ENCODE assay signal across 1 cellular context in genomic region chr17:81927653-81928496, GRCh38.
TF ChIP-seq lines count a peak whose summit lies in the region.

Gene MAFG, minus strand, starts transcription at chr17:81927735. Its CDS starts 4,550 bp downstream, at chr17:81923185.

TF ChIP-seq in HepG2, 621 proteins besides CTCF, POLR2A, EP300 and RAD21 (continued from another document and continues in another):
- TF ChIP-seq ARID3A (IDR thresholded peaks at IDR 0.05; ENCODE audit: low read depth, low read length) = no peak
- no peak; the same call in 1 of the 2 replicates for TF ChIP-seq JDP2 (CRISPR knock-in tag; IDR thresholded peaks at IDR 0.05; ENCODE audit: borderline replicate concordance)
- peak; percentile 94 for TF ChIP-seq ZNF235 (CRISPR knock-in tag; IDR thresholded peaks at IDR 0.05; ENCODE audit: borderline replicate concordance)
- peak; percentile 80; the same call in 1 of the 2 replicates for TF ChIP-seq AKAP8 (CRISPR knock-in tag; IDR thresholded peaks at IDR 0.05)
- no peak; the same call in 1 of the 2 replicates for TF ChIP-seq SMAD1 (CRISPR knock-in tag; IDR thresholded peaks at IDR 0.05; ENCODE audit: borderline replicate concordance, low read depth)
- TF ChIP-seq ZNF557 (CRISPR knock-in tag; IDR thresholded peaks at IDR 0.05) = no peak
- TF ChIP-seq SALL2 (CRISPR knock-in tag; IDR thresholded peaks at IDR 0.05) = peak; percentile 98
- peak; percentile 85 for TF ChIP-seq MED13 (CRISPR knock-in tag; IDR thresholded peaks at IDR 0.05)
- TF ChIP-seq SOX6 (IDR thresholded peaks at IDR 0.05) = no peak
- no peak; the same call in 1 of the 2 replicates for TF ChIP-seq SOX6 (CRISPR knock-in tag; IDR thresholded peaks at IDR 0.05)
- TF ChIP-seq TBL1XR1 (IDR thresholded peaks at IDR 0.05; ENCODE audit: borderline replicate concordance, low read length, partially characterized antibody) = peak; percentile 41
- peak; percentile 74 for TF ChIP-seq SALL1 (CRISPR knock-in tag; IDR thresholded peaks at IDR 0.05)
- TF ChIP-seq NCOA2 (CRISPR knock-in tag; IDR thresholded peaks at IDR 0.05) = no peak; the same call in 1 of the 2 replicates
- TF ChIP-seq KMT2B (CRISPR knock-in tag; IDR thresholded peaks at IDR 0.05) = no peak
- TF ChIP-seq SMYD3 (CRISPR knock-in tag; IDR thresholded peaks at IDR 0.05) = peak; percentile 48; the same call in 1 of the 2 replicates
- peak; percentile 59; the same call in 1 of the 2 replicates for TF ChIP-seq ZBTB14 (CRISPR knock-in tag; IDR thresholded peaks at IDR 0.05)
- TF ChIP-seq RXRA (CRISPR knock-in tag; IDR thresholded peaks at IDR 0.05) = no peak; the same call in none of the 2 replicates
- TF ChIP-seq HNF4G (IDR thresholded peaks at IDR 0.05; ENCODE audit: borderline replicate concordance, low read depth, low read length) = peak; percentile 56; the same call in 1 of the 2 replicates
- TF ChIP-seq HNF4G (CRISPR knock-in tag; IDR thresholded peaks at IDR 0.05; ENCODE audit: borderline replicate concordance, low read depth) = peak; percentile 61; the same call in 1 of the 2 replicates
- no peak for TF ChIP-seq FOXK2 (IDR thresholded peaks at IDR 0.05)
- no peak for TF ChIP-seq NFE2 (CRISPR knock-in tag; IDR thresholded peaks at IDR 0.05)
- no peak for TF ChIP-seq NR1H2 (CRISPR knock-in tag; IDR thresholded peaks at IDR 0.05; ENCODE audit: borderline replicate concordance, low read depth)
- TF ChIP-seq MYPOP (CRISPR knock-in tag; IDR thresholded peaks at IDR 0.05) = peak; percentile 97
- no peak; the same call in 1 of the 2 replicates for TF ChIP-seq ZBTB21 (CRISPR knock-in tag; IDR thresholded peaks at IDR 0.05)
- peak; percentile 38; the same call in 1 of the 2 replicates for TF ChIP-seq GFI1 (CRISPR knock-in tag; IDR thresholded peaks at IDR 0.05; ENCODE audit: borderline replicate concordance)
- TF ChIP-seq ZSCAN9 (CRISPR knock-in tag; IDR thresholded peaks at IDR 0.05; ENCODE audit: borderline replicate concordance) = 0 out of 2 replicates have a peak, but pooled peaks have one; percentile 17
- no peak for TF ChIP-seq ZFP1 (CRISPR knock-in tag; IDR thresholded peaks at IDR 0.05)
- no peak for TF ChIP-seq TCF12 (IDR thresholded peaks at IDR 0.05)
- TF ChIP-seq TCF12 (CRISPR knock-in tag; IDR thresholded peaks at IDR 0.05) = peak; percentile 80; the same call in 1 of the 2 replicates
- peak; percentile 77; the same call in 1 of the 2 replicates for TF ChIP-seq NFKB2 (CRISPR knock-in tag; IDR thresholded peaks at IDR 0.05; ENCODE audit: borderline replicate concordance)
- peak; percentile 57 for TF ChIP-seq SIN3A (IDR thresholded peaks at IDR 0.05; ENCODE audit: borderline replicate concordance, low read depth, low read length)
- no peak for TF ChIP-seq SRSF9 (IDR thresholded peaks at IDR 0.05; ENCODE audit: borderline replicate concordance, insufficient read depth, low read depth, low read length, poor library complexity, severe bottlenecking)
- TF ChIP-seq ATF3 (CRISPR knock-in tag; IDR thresholded peaks at IDR 0.05) = no peak; the same call in 1 of the 2 replicates
- TF ChIP-seq STAT6 (CRISPR knock-in tag; IDR thresholded peaks at IDR 0.05; ENCODE audit: borderline replicate concordance) = peak; percentile 61; the same call in 1 of the 2 replicates
- TF ChIP-seq, protein P1, sequence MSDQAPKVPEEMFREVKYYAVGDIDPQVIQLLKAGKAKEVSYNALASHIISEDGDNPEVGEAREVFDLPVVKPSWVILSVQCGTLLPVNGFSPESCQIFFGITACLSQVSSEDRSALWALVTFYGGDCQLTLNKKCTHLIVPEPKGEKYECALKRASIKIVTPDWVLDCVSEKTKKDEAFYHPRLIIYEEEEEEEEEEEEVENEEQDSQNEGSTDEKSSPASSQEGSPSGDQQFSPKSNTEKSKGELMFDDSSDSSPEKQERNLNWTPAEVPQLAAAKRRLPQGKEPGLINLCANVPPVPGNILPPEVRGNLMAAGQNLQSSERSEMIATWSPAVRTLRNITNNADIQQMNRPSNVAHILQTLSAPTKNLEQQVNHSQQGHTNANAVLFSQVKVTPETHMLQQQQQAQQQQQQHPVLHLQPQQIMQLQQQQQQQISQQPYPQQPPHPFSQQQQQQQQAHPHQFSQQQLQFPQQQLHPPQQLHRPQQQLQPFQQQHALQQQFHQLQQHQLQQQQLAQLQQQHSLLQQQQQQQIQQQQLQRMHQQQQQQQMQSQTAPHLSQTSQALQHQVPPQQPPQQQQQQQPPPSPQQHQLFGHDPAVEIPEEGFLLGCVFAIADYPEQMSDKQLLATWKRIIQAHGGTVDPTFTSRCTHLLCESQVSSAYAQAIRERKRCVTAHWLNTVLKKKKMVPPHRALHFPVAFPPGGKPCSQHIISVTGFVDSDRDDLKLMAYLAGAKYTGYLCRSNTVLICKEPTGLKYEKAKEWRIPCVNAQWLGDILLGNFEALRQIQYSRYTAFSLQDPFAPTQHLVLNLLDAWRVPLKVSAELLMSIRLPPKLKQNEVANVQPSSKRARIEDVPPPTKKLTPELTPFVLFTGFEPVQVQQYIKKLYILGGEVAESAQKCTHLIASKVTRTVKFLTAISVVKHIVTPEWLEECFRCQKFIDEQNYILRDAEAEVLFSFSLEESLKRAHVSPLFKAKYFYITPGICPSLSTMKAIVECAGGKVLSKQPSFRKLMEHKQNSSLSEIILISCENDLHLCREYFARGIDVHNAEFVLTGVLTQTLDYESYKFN (CRISPR knock-in tag; conservative IDR thresholded peaks at IDR 0.05) = peak; percentile 65; the same call in 1 of the 2 replicates
- TF ChIP-seq KLF9 (CRISPR knock-in tag; IDR thresholded peaks at IDR 0.05; ENCODE audit: low read depth) = 0 out of 2 replicates have a peak, but pooled peaks have one; percentile 36
- no peak for TF ChIP-seq ZSCAN30 (CRISPR knock-in tag; IDR thresholded peaks at IDR 0.05)
- peak; percentile 80; the same call in 1 of the 2 replicates for TF ChIP-seq TSC22D2 (CRISPR knock-in tag; IDR thresholded peaks at IDR 0.05; ENCODE audit: borderline replicate concordance)
- TF ChIP-seq THYN1 (CRISPR knock-in tag; IDR thresholded peaks at IDR 0.05; ENCODE audit: borderline replicate concordance, low read depth) = no peak
- TF ChIP-seq, protein P2, sequence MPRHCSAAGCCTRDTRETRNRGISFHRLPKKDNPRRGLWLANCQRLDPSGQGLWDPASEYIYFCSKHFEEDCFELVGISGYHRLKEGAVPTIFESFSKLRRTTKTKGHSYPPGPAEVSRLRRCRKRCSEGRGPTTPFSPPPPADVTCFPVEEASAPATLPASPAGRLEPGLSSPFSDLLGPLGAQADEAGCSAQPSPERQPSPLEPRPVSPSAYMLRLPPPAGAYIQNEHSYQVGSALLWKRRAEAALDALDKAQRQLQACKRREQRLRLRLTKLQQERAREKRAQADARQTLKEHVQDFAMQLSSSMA (CRISPR knock-in tag; IDR thresholded peaks at IDR 0.05) = no peak
- peak; percentile 43; the same call in 1 of the 2 replicates for TF ChIP-seq FOXP4 (CRISPR knock-in tag; IDR thresholded peaks at IDR 0.05)
- TF ChIP-seq ARID5B (CRISPR knock-in tag; IDR thresholded peaks at IDR 0.05) = no peak; the same call in none of the 2 replicates
- TF ChIP-seq ZBTB34 (CRISPR knock-in tag; IDR thresholded peaks at IDR 0.05) = no peak
- TF ChIP-seq FOXO1 (CRISPR knock-in tag; IDR thresholded peaks at IDR 0.05) = peak; percentile 35
